1 cellular context compared by ENCODE assay signal in genomic region chr2:64985457-64985856, GRCh38.
TF ChIP-seq lines count a peak whose summit lies in the region.

No MANE protein-coding gene starts in this region.

TF ChIP-seq in GM12878, 131 proteins besides CTCF, POLR2A, EP300 and RAD21 (continued from another document and continues in another):
- no peak for TF ChIP-seq ZBTB40 (IDR thresholded peaks at IDR 0.05; ENCODE audit: borderline replicate concordance)
- no peak for TF ChIP-seq ZNF384 (IDR thresholded peaks at IDR 0.05; ENCODE audit: borderline replicate concordance, low read depth, low read length)
- no peak for TF ChIP-seq GATAD2B (conservative IDR thresholded peaks at IDR 0.05; ENCODE audit: low read depth)
- 0 out of 2 replicates have a peak, but pooled peaks have one; percentile 11 for TF ChIP-seq CREB1 (IDR thresholded peaks at IDR 0.05; ENCODE audit: low read depth)
- TF ChIP-seq HDAC6 (IDR thresholded peaks at IDR 0.05; ENCODE audit: unreplicated experiment), result no peak
- TF ChIP-seq, protein P1, sequence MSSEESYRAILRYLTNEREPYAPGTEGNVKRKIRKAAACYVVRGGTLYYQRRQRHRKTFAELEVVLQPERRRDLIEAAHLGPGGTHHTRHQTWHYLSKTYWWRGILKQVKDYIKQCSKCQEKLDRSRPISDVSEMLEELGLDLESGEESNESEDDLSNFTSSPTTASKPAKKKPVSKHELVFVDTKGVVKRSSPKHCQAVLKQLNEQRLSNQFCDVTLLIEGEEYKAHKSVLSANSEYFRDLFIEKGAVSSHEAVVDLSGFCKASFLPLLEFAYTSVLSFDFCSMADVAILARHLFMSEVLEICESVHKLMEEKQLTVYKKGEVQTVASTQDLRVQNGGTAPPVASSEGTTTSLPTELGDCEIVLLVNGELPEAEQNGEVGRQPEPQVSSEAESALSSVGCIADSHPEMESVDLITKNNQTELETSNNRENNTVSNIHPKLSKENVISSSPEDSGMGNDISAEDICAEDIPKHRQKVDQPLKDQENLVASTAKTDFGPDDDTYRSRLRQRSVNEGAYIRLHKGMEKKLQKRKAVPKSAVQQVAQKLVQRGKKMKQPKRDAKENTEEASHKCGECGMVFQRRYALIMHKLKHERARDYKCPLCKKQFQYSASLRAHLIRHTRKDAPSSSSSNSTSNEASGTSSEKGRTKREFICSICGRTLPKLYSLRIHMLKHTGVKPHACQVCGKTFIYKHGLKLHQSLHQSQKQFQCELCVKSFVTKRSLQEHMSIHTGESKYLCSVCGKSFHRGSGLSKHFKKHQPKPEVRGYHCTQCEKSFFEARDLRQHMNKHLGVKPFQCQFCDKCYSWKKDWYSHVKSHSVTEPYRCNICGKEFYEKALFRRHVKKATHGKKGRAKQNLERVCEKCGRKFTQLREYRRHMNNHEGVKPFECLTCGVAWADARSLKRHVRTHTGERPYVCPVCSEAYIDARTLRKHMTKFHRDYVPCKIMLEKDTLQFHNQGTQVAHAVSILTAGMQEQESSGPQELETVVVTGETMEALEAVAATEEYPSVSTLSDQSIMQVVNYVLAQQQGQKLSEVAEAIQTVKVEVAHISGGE (CRISPR knock-in tag; IDR thresholded peaks at IDR 0.05), result no peak
- TF ChIP-seq SPI1 (IDR thresholded peaks at IDR 0.05; ENCODE audit: borderline replicate concordance, insufficient read depth, low read depth, low read length), result no peak
- no peak for TF ChIP-seq ELK1 (IDR thresholded peaks at IDR 0.05; ENCODE audit: low read depth, low read length)
- TF ChIP-seq PAX8 (IDR thresholded peaks at IDR 0.05), result no peak
- peak; percentile 79; the same call in 1 of the 2 replicates for TF ChIP-seq FOXM1 (IDR thresholded peaks at IDR 0.05; ENCODE audit: low read depth, low read length)
- no peak for TF ChIP-seq RBBP5 (conservative IDR thresholded peaks at IDR 0.05)
- TF ChIP-seq ZNF207 (IDR thresholded peaks at IDR 0.05; ENCODE audit: borderline replicate concordance), result no peak
- TF ChIP-seq ASH2L (IDR thresholded peaks at IDR 0.05; ENCODE audit: borderline replicate concordance, low read depth), result no peak
- no peak for TF ChIP-seq NR2F1 (conservative IDR thresholded peaks at IDR 0.05)
- TF ChIP-seq TCF3 (IDR thresholded peaks at IDR 0.05; ENCODE audit: borderline replicate concordance, insufficient read depth, low read depth, low read length), result peak; percentile 80; the same call in 1 of the 2 replicates
- peak; percentile 47; the same call in 1 of the 3 replicates for TF ChIP-seq POU2F2 (IDR thresholded peaks at IDR 0.05; ENCODE audit: borderline replicate concordance, low read depth, low read length)
- no peak for TF ChIP-seq CUX1 (IDR thresholded peaks at IDR 0.05; ENCODE audit: insufficient replicate concordance, low read depth, low read length)
- TF ChIP-seq SMARCA5 (IDR thresholded peaks at IDR 0.05), result no peak
- no peak for TF ChIP-seq SRF (IDR thresholded peaks at IDR 0.05; ENCODE audit: low read depth in 2 of 2, low read length in 2 of 2)
- TF ChIP-seq GABPA (IDR thresholded peaks at IDR 0.05; ENCODE audit: low read depth), result no peak
- TF ChIP-seq, protein P2, sequence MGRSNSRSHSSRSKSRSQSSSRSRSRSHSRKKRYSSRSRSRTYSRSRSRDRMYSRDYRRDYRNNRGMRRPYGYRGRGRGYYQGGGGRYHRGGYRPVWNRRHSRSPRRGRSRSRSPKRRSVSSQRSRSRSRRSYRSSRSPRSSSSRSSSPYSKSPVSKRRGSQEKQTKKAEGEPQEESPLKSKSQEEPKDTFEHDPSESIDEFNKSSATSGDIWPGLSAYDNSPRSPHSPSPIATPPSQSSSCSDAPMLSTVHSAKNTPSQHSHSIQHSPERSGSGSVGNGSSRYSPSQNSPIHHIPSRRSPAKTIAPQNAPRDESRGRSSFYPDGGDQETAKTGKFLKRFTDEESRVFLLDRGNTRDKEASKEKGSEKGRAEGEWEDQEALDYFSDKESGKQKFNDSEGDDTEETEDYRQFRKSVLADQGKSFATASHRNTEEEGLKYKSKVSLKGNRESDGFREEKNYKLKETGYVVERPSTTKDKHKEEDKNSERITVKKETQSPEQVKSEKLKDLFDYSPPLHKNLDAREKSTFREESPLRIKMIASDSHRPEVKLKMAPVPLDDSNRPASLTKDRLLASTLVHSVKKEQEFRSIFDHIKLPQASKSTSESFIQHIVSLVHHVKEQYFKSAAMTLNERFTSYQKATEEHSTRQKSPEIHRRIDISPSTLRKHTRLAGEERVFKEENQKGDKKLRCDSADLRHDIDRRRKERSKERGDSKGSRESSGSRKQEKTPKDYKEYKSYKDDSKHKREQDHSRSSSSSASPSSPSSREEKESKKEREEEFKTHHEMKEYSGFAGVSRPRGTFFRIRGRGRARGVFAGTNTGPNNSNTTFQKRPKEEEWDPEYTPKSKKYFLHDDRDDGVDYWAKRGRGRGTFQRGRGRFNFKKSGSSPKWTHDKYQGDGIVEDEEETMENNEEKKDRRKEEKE (IDR thresholded peaks at IDR 0.05), result no peak
- peak; percentile 80; the same call in 1 of the 2 replicates for TF ChIP-seq MTA3 (IDR thresholded peaks at IDR 0.05; ENCODE audit: borderline replicate concordance, low read length)
- TF ChIP-seq ATF2 (IDR thresholded peaks at IDR 0.05; ENCODE audit: low read length), result peak; percentile 69; the same call in 1 of the 2 replicates
- no peak for TF ChIP-seq NFYA (IDR thresholded peaks at IDR 0.05; ENCODE audit: borderline replicate concordance, low read depth, low read length)
- 0 out of 2 replicates have a peak, but pooled peaks have one; percentile 72 for TF ChIP-seq ZBED1 (IDR thresholded peaks at IDR 0.05; ENCODE audit: borderline replicate concordance)
- TF ChIP-seq NFIC (IDR thresholded peaks at IDR 0.05; ENCODE audit: low read depth, low read length), result peak; percentile 83; the same call in 1 of the 2 replicates
- TF ChIP-seq TCF7 (IDR thresholded peaks at IDR 0.05; ENCODE audit: borderline replicate concordance), result no peak
- no peak for TF ChIP-seq STAT1 (conservative IDR thresholded peaks at IDR 0.05)
- peak; percentile 52; the same call in 1 of the 2 replicates for TF ChIP-seq BCL11A (IDR thresholded peaks at IDR 0.05; ENCODE audit: low read depth, low read length)
- no peak for TF ChIP-seq STAT3 (IDR thresholded peaks at IDR 0.05; ENCODE audit: low read depth, low read length)
- TF ChIP-seq MLLT1 (IDR thresholded peaks at IDR 0.05), result no peak
- TF ChIP-seq CBX3 (IDR thresholded peaks at IDR 0.05; ENCODE audit: borderline replicate concordance, low read depth), result no peak
- TF ChIP-seq, protein P3, sequence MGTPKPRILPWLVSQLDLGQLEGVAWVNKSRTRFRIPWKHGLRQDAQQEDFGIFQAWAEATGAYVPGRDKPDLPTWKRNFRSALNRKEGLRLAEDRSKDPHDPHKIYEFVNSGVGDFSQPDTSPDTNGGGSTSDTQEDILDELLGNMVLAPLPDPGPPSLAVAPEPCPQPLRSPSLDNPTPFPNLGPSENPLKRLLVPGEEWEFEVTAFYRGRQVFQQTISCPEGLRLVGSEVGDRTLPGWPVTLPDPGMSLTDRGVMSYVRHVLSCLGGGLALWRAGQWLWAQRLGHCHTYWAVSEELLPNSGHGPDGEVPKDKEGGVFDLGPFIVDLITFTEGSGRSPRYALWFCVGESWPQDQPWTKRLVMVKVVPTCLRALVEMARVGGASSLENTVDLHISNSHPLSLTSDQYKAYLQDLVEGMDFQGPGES (IDR thresholded peaks at IDR 0.05), result no peak
- TF ChIP-seq MYB (IDR thresholded peaks at IDR 0.05; ENCODE audit: borderline replicate concordance, low read depth, low read length), result no peak
